ENCODE assay signal across 12 cellular contexts in genomic region chr11:3903207-3903896, GRCh38. TPM values are rescaled to one million over a fixed set of nuclear protein-coding genes. Genes with fewer than 3 reads are reported as not detected.
A peak's percentile ranks its signal among the peaks of the same experiment; 100 is the strongest.
DNase-seq lines count a peak whose midpoint lies in the region; ATAC-seq, FAIRE-seq and TF ChIP-seq lines count a peak whose summit lies in the region.
"Had no signal": no experiment of that assay in that cellular context is flagged by ENCODE, and none has a peak within 500 bp of the region (broad histone marks: within the 10 kb centered on the region; RNA-seq: fewer than 3 reads in every experiment).

No MANE protein-coding gene starts in this region.

- H3K4me1 ChIP-seq in GM12878 (ENCODE audit: control insufficient read depth, insufficient read depth, low read length) (peaks cover 51% of the 10 kb centered on the region), transverse colon (peaks cover 25 to 55% (median 33%) of the 10 kb centered on the region in 4 donors)

- no peak overlapping the region for H3K4me3 Mint-ChIP-seq in activated naive CD4-positive, alpha-beta T cell treated with anti-CD3 and anti-CD28 coated beads, Interleukin-2, amount 10 ng/mL, durations not matched to agents 7 days and 5 days

- H3K4me1 Mint-ChIP-seq in activated naive CD4-positive, alpha-beta T cell treated with anti-CD3 and anti-CD28 coated beads, Interleukin-2, amount 10 ng/mL, durations not matched to agents 7 days and 5 days = peaks cover 69% of the 10 kb centered on the region

- RAD21 ChIA-PET in GM12878 (lab: Charles Lee; ENCODE audit: unreplicated experiment) = interaction anchor here (0.7 to 7.6 kb wide), 8 partner anchors 8 to 1696 kb away, joined by 3 to 87 read pairs (median 5); partner anchors contain the start of genes RHOG and STIM1

- in situ Hi-C loops in GM12878 (cut with MboI) (no loop called here), transverse colon (cut with MboI; ENCODE audit: low pct_ligation_motif_present in 1 of 4, low pct_unique_long_range_greater_than_20kb in 1 of 4, low sequenced_read_pairs in 3 of 4) (no loop called here)

- WGBS in GM12878 (ENCODE audit: insufficient coverage, insufficient replicate concordance, low lambda C conversion rate, missing lambda C conversion rate) = 96% methylated on average over 1 of the region's 1 CpG
- 88 to 100% methylated on average over 1 of the region's 1 CpG for WGBS in transverse colon (ENCODE audit: low coverage in 1 of 2), 2 donors

- no peaks in the 10 kb centered on the region for H3K9me3 Mint-ChIP-seq in activated naive CD4-positive, alpha-beta T cell treated with anti-CD3 and anti-CD28 coated beads, Interleukin-2, amount 50 U/mL, for 72 hours
- H3K9me3 Mint-ChIP-seq in activated naive CD4-positive, alpha-beta T cell treated with anti-CD3 and anti-CD28 coated beads, Interleukin-2, amount 10 ng/mL, durations not matched to agents 7 days and 5 days = no peaks in the 10 kb centered on the region

- peaks cover 63% of the 10 kb centered on the region for H3K79me2 ChIP-seq in GM12878 (ENCODE audit: control insufficient read depth, insufficient read depth, low read length)

- BruUV-seq in GM12878 (replicated peaks; lab: Mats Ljungman, UMichigan) = no TSS peak

- H3K4me3 ChIP-seq in HL-60 (replicated peaks; ENCODE audit: insufficient read depth, low read length) (no peak overlapping the region), GM12878 (no peak overlapping the region; the same call in 1 of the 2 replicates), transverse colon (no peak overlapping the region)
- H3K4me3 ChIP-seq: right lobe of liver had no signal

- no peak for DNase-seq in activated naive CD4-positive, alpha-beta T cell treated with anti-CD3 and anti-CD28 coated beads, Interleukin-2, amount 50 U/mL, for 72 hours (ENCODE audit: low spot score in 2 of 2)
- DNase-seq in activated naive CD4-positive, alpha-beta T cell treated with anti-CD3 and anti-CD28 coated beads, Interleukin-2, amount 10 ng/mL, durations not matched to agents 7 days and 5 days = no peak
- DNase-seq in HL-60 (ENCODE audit: low read depth in 1 of 2, low spot score in 1 of 2) (peak; percentile 64 to 71), GM12878 (ENCODE audit: low read depth, low spot score) (no peak), transverse colon (no peak), NCI-H446 treated with DMSO at 0.1 percent for 48 hours (lab: John Stamatoyannopoulos, UW) (no peak), cardiac septum (ENCODE audit: low spot score) (no peak), nucleus accumbens (lab: John Stamatoyannopoulos, UW) (no peak)
- DNase-seq: activated effector memory CD4-positive, alpha-beta T cell treated with anti-CD3 and anti-CD28 coated beads, Interleukin-2, amount 50 U/mL, for 16 hours; NCI-H2081; right lobe of liver; T-helper 2 cell had no signal

- H3K36me3 ChIP-seq in GM12878 (ENCODE audit: control insufficient read depth in 2 of 2, insufficient read depth in 2 of 2, low read length in 1 of 2) = no peaks in the 10 kb centered on the region
- H3K36me3 ChIP-seq in transverse colon = no peaks in the 10 kb centered on the region
- H3K36me3 ChIP-seq: right lobe of liver had no signal

- no peaks in the 10 kb centered on the region for H3K27me3 Mint-ChIP-seq in activated naive CD4-positive, alpha-beta T cell treated with anti-CD3 and anti-CD28 coated beads, Interleukin-2, amount 10 ng/mL, durations not matched to agents 7 days and 5 days

- SMC1A ChIA-PET in GM12878 (lab: Charles Lee; ENCODE audit: uncharacterized antibody, unreplicated experiment) = interaction anchor here (0.8 to 6.1 kb wide), 21 partner anchors 8 to 169 kb away, joined by 3 to 71 read pairs (median 7); partner anchors contain the start of gene STIM1

- H3K27me3 ChIP-seq in HL-60 (ENCODE audit: insufficient read depth, poor library complexity, severe bottlenecking) (no peaks in the 10 kb centered on the region), GM12878 (replicated peaks in 1 of 2; ENCODE audit: control insufficient read depth in 2 of 2, insufficient read depth in 2 of 2, low read length in 1 of 2) (no peaks in the 10 kb centered on the region), transverse colon (no peaks in the 10 kb centered on the region)
- H3K27me3 ChIP-seq: right lobe of liver had no signal

- CTCF ChIA-PET in activated naive CD4-positive, alpha-beta T cell treated with anti-CD3 and anti-CD28 coated beads, Interleukin-2, amount 10 ng/mL, durations not matched to agents 7 days and 5 days (lab: Charles Lee) = interaction anchor here (1.3 to 1.9 kb wide), 4 partner anchors 48 to 170 kb away, joined by 3 to 9 read pairs (median 6); partner anchors contain the start of gene STIM1
- CTCF ChIA-PET in GM12878 (lab: Yijun Ruan, JAX) = interaction anchor here (0.7 to 4.2 kb wide), 9 partner anchors 9 to 170 kb away, joined by 3 to 36 read pairs (median 7); partner anchors contain the start of gene STIM1

- peak overlapping the region; percentile 79 for H3K27ac ChIP-seq in HL-60 (replicated peaks)
- no peak overlapping the region; the same call in 1 of the 2 replicates for H3K27ac ChIP-seq in GM12878 (ENCODE audit: control insufficient read depth, insufficient read depth)
- H3K27ac ChIP-seq in transverse colon = peak overlapping the region; percentile 25 to 57 (median 36)
- H3K27ac ChIP-seq: right lobe of liver had no signal

- H2AFZ ChIP-seq in GM12878 (ENCODE audit: control insufficient read depth, low read depth, low read length) = no peak overlapping the region

- POLR2A ChIA-PET in GM12878 (lab: Charles Lee) = interaction anchor here (0.6 to 2.8 kb wide), 8 partner anchors 9 to 78 kb away, joined by 3 to 15 read pairs (median 4); no protein-coding TSS in a partner anchor

- no peaks in the 10 kb centered on the region; the same call in 2 of the 3 replicates for H3K9me3 ChIP-seq in GM12878 (replicated peaks; ENCODE audit: control insufficient read depth, insufficient read depth, low read length)
- no peaks in the 10 kb centered on the region for H3K9me3 ChIP-seq in transverse colon
- H3K9me3 ChIP-seq: right lobe of liver had no signal

- intact Hi-C loops in GM12878 (cut with micrococcal nuclease; ENCODE audit: unreplicated experiment) (no loop called here), transverse colon (cut with DNase I; ENCODE audit: low total_unique reads) (no loop called here), cardiac septum (cut with DNase I) (no loop called here)

- TF ChIP-seq CTCF in HL-60 (IDR thresholded peaks at IDR 0.05; ENCODE audit: insufficient read depth, low read length) (no peak), GM12878 (IDR thresholded peaks at IDR 0.05 in 2 of 3, conservative IDR thresholded peaks at IDR 0.05 in 1 of 3; ENCODE audit: control insufficient read depth in 2 of 3, extremely low read depth in 1 of 3, insufficient read depth in 1 of 3, low read depth in 3 of 3, low read length in 3 of 3) (no peak), transverse colon (IDR thresholded peaks at IDR 0.05) (no peak)

- ATAC-seq in activated naive CD4-positive, alpha-beta T cell treated with anti-CD3 and anti-CD28 coated beads, Interleukin-2, amount 50 U/mL, for 72 hours = no peak
- peak; percentile 47 for ATAC-seq in GM12878

- no peaks in the 10 kb centered on the region for H3K36me3 Mint-ChIP-seq in activated naive CD4-positive, alpha-beta T cell treated with anti-CD3 and anti-CD28 coated beads, Interleukin-2, amount 50 U/mL, for 72 hours
- no peaks in the 10 kb centered on the region for H3K36me3 Mint-ChIP-seq in activated naive CD4-positive, alpha-beta T cell treated with anti-CD3 and anti-CD28 coated beads, Interleukin-2, amount 10 ng/mL, durations not matched to agents 7 days and 5 days

- TF ChIP-seq RAD21 in GM12878 (IDR thresholded peaks at IDR 0.05; ENCODE audit: insufficient read depth, low read depth, low read length) = no peak

- no peak for FAIRE-seq in GM12878 (lab: Jason Lieb, UNC)

- TF ChIP-seq EP300 in GM12878 (IDR thresholded peaks at IDR 0.05; ENCODE audit: borderline replicate concordance in 1 of 2, control insufficient read depth in 1 of 2, low read depth in 2 of 2, low read length in 2 of 2) (no peak), transverse colon (IDR thresholded peaks at IDR 0.05; ENCODE audit: low read depth) (no peak)

- peak overlapping the region; percentile 40 for H3K4me2 ChIP-seq in GM12878 (ENCODE audit: control insufficient read depth, insufficient read depth)

- peak overlapping the region; percentile 66 to 78 for H3K27ac Mint-ChIP-seq in activated naive CD4-positive, alpha-beta T cell treated with anti-CD3 and anti-CD28 coated beads, Interleukin-2, amount 50 U/mL, for 72 hours
- H3K27ac Mint-ChIP-seq in activated naive CD4-positive, alpha-beta T cell treated with anti-CD3 and anti-CD28 coated beads, Interleukin-2, amount 10 ng/mL, durations not matched to agents 7 days and 5 days = no peak overlapping the region

- no peak overlapping the region for H3K9ac ChIP-seq in GM12878 (ENCODE audit: control insufficient read depth, insufficient read depth, low read length)

- H4K20me1 ChIP-seq in GM12878 (ENCODE audit: control insufficient read depth, insufficient read depth) = no peaks in the 10 kb centered on the region

- TF ChIP-seq POLR2A in GM12878 (IDR thresholded peaks at IDR 0.05; ENCODE audit: low read depth, low read length) = no peak
- no peak for TF ChIP-seq POLR2A in transverse colon (IDR thresholded peaks at IDR 0.05)

TF ChIP-seq in GM12878, 131 proteins besides CTCF, POLR2A, EP300 and RAD21 (continues in another document):
- TF ChIP-seq GATAD2B (conservative IDR thresholded peaks at IDR 0.05; ENCODE audit: low read depth) (no peak), STAT1 (conservative IDR thresholded peaks at IDR 0.05) (no peak), NR2C2 (IDR thresholded peaks at IDR 0.05; ENCODE audit: borderline replicate concordance, control insufficient read depth, insufficient read length, low read depth) (no peak)

RNA-seq across cellular contexts. Expression of gene STIM1, which starts 47.9 kb away (rescaled TPM):
- total RNA-seq in activated naive CD4-positive, alpha-beta T cell treated with anti-CD3 and anti-CD28 coated beads, Interleukin-2, amount 50 U/mL, for 72 hours = 10 to 100 TPM; 75.8 to 88.8 TPM
- 113 and 116 TPM in 2 replicates for total RNA-seq in GM12878 (2013; cell fraction: nucleolus; rRNA removed)
- 21.6 and 24.0 TPM in 2 replicates for total RNA-seq in GM12878 (2014; rRNA removed)
- total RNA-seq in GM12878 (2014; rRNA removed; fragmentation: Illumina TruSeq; extraction: Trizol) = 24.9 and 26.0 TPM in 2 replicates
- total RNA-seq in GM12878 (2021) = 55.9 and 57.7 TPM in 2 replicates
- polyA plus RNA-seq in GM12878 (2011; ENCODE audit: low read depth) = 36.6 TPM
- polyA plus RNA-seq in GM12878 (2011; rRNA removed) = 36.3 and 39.3 TPM in 2 replicates
- 40.8 and 42.5 TPM in 2 replicates for polyA plus RNA-seq in GM12878 (2011; cell fraction: cytosol; rRNA removed)
- polyA plus RNA-seq in GM12878 (2011; cell fraction: nucleus; rRNA removed) = 68.6 and 72.6 TPM in 2 replicates
- 45.2 and 48.9 TPM in 2 replicates for polyA plus RNA-seq in GM12878 (2012)
- 29.1 and 37.0 TPM in 2 replicates for polyA plus RNA-seq in GM12878 (2014; fragmentation: Illumina TruSeq; extraction: Trizol)
- polyA plus RNA-seq in GM12878 (2014; fragmentation: Nextera tagmentation; extraction: Ambion mirVana) = 1 to 10 TPM; 8.6 to 9.9 TPM
- 26.7 and 31.0 TPM in 2 replicates for polyA plus RNA-seq in GM12878 (2014; rRNA removed)
- 10 to 100 TPM; 31.8 to 36.8 TPM for polyA plus RNA-seq in GM12878 (2016; fragmentation: Nextera tagmentation; extraction: Ambion mirVana)
- 143 and 245 TPM in 2 replicates for polyA minus RNA-seq in GM12878 (2011; rRNA and poly(A)+ RNA removed)
- polyA minus RNA-seq in GM12878 (2011; cell fraction: cytosol; rRNA and poly(A)+ RNA removed) = 25.1 and 38.3 TPM in 2 replicates
- 42.4 and 62.3 TPM in 2 replicates for polyA minus RNA-seq in GM12878 (2011; cell fraction: nucleus; rRNA and poly(A)+ RNA removed)
- 10 to 100 TPM; 41.2 to 79.3 (median 48.0) TPM for total RNA-seq in transverse colon
- total RNA-seq in cardiac septum = 40.4 TPM

Comparison
In these comparisons a context has a peak if more than half of its experiments do, and no peak if none do; other contexts are left out.
1. DNase-seq: peak in HL-60 (2 of 2); none in activated naive CD4-positive, alpha-beta T cell treated with anti-CD3 and anti-CD28 coated beads, Interleukin-2, amount 50 U/mL, for 72 hours (0 of 2), activated naive CD4-positive, alpha-beta T cell treated with anti-CD3 and anti-CD28 coated beads, Interleukin-2, amount 10 ng/mL, durations not matched to agents 7 days and 5 days (single experiment), GM12878 (single experiment), transverse colon (single experiment), NCI-H446 treated with DMSO at 0.1 percent for 48 hours (single experiment), cardiac septum (single experiment) and nucleus accumbens (0 of 56).